In the genomic region with DNA sequence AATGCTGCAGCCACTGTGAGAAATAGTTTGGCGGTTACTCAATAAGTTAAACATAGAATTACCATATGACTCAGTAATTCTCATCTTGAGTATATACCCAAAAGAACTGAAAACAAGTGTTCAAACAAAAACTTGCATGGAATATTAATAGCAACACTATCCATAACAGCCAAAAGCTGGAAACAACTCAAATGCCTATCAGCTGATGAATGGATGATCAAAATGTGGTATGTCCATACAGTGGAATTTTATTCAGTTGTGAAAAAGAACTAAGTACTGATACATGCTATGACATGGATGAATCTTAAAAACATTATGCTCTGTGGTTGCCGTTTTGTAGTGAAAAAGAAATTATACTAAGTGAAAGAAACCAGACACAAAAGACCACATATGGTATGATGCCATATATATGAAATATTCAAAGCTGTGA, we compare ENCODE assay signal across 12 cellular contexts.
DNase-seq lines count a peak whose midpoint lies in the region; ATAC-seq and FAIRE-seq lines count a peak whose summit lies in the region.
"Had no signal": no experiment of that assay in that cellular context is flagged by ENCODE, and none has a peak within 500 bp of the region (broad histone marks: within the 10 kb centered on the region; RNA-seq: fewer than 3 reads in every experiment).

No MANE protein-coding gene starts in this region.

- DNase-seq in EH (ENCODE audit: low read depth) (peak; percentile 5), HT1080 (ENCODE audit: low read depth) (peak; percentile 31), NCI-H2171 (lab: John Stamatoyannopoulos, UW) (no peak), frontal cortex (ENCODE audit: low spot score in 2 of 2) (no peak), GM19240 (ENCODE audit: insufficient read length, low spot score) (no peak), left lobe of liver (ENCODE audit: low spot score) (no peak)
- DNase-seq: head of caudate nucleus, IMR-90, NCI-H446 treated with DMSO at 0.1 percent for 48 hours, T-helper 17 cell had no signal

- FAIRE-seq in frontal cortex (lab: Jason Lieb, UNC) = no peak

- ATAC-seq in GM18907 (IDR thresholded peaks at IDR 0.05; ENCODE audit: unreplicated experiment) (peak; percentile 70), HG02759 (IDR thresholded peaks at IDR 0.05; ENCODE audit: unreplicated experiment) (peak; percentile 82), left lobe of liver (no peak)
- ATAC-seq: T-helper 17 cell had no signal

Comparison
In these comparisons a context has a peak if more than half of its experiments do, and no peak if none do; other contexts are left out.
1. DNase-seq: peak in EH (single experiment) and HT1080 (single experiment); none in NCI-H2171 (single experiment), frontal cortex (0 of 2), GM19240 (single experiment) and left lobe of liver (single experiment).